8 cellular contexts compared by ENCODE assay signal in the genomic region with DNA sequence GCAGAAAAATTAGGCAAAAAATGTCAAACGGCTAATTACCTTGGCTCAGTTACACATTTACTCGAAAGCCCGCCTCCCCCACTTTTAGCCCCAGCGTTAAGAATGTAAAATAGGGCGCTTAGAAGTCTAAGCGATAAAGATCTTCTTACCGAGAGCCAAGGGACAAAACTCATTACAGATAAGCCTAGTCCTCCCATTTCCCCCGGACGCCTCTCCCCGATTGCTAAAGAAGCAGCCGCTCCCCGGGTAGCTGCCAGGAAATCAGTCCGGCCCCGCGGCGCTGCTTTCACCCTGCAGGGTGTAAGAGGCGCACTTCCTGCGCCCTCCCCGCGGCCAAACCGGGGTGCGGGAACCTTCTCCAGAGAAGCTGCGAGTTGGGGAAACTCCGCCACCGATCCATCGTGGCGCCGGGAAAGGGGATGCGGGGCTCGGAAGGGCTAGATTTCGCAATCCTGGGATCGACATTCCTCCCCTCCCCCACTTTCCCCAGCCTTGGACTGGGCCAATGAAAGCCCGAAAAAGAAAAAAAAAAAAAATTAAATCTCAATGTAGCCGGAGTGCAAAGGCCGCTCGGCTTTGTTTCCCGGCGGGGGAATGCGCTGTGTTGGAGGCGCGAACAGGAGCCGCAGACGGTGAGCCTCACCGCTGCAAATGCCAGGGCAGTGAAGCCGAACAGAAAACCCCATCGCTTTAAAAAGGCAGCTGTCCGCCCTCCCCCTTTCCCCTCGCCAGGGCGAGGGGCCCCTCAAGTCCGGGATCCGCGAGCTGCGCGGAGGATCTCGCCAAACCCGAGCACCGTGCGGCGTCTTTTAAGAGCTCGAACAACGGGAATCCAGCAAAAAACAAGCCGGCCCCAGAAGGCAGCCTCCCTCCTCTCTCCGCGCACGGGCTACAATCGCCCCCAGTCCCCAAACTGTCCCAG. TPM values are rescaled to one million over a fixed set of nuclear protein-coding genes. Genes with fewer than 3 reads are reported as not detected.
A peak's percentile ranks its signal among the peaks of the same experiment; 100 is the strongest.
DNase-seq lines count a peak whose midpoint lies in the region; ATAC-seq and TF ChIP-seq lines count a peak whose summit lies in the region.

No MANE protein-coding gene starts in this region.

- no peaks in the 10 kb centered on the region for H3K9me3 ChIP-seq in cardiac muscle cell (ENCODE audit: low read depth)

- TF ChIP-seq CTCF in cardiac muscle cell (IDR thresholded peaks at IDR 0.05; ENCODE audit: low read depth, low read length) (peak; percentile 17), osteocyte (IDR thresholded peaks at IDR 0.05) (no peak)

- peaks cover 65% of the 10 kb centered on the region for H3K27me3 Mint-ChIP-seq in activated naive CD8-positive, alpha-beta T cell treated with anti-CD3 and anti-CD28 coated beads, Interleukin-2, amount 50 U/mL, for 24 hours
- peaks cover 13% of the 10 kb centered on the region for H3K27me3 Mint-ChIP-seq in osteocyte (ENCODE audit: unreplicated experiment)

- peak; percentile 11 for ATAC-seq in HG02840 (IDR thresholded peaks at IDR 0.05; ENCODE audit: low FRiP score, unreplicated experiment)
- ATAC-seq in activated naive CD8-positive, alpha-beta T cell treated with anti-CD3 and anti-CD28 coated beads, Interleukin-2, amount 50 U/mL, for 24 hours, result no peak

- H3K4me3 ChIP-seq in cardiac muscle cell, result peak overlapping the region; percentile 90

- H3K9me3 Mint-ChIP-seq in activated naive CD8-positive, alpha-beta T cell treated with anti-CD3 and anti-CD28 coated beads, Interleukin-2, amount 50 U/mL, for 24 hours, result peaks cover 3% of the 10 kb centered on the region
- peaks cover 3% of the 10 kb centered on the region for H3K9me3 Mint-ChIP-seq in osteocyte (ENCODE audit: unreplicated experiment)

- H3K4me3 Mint-ChIP-seq in activated naive CD8-positive, alpha-beta T cell treated with anti-CD3 and anti-CD28 coated beads, Interleukin-2, amount 50 U/mL, for 24 hours, result peak overlapping the region; percentile 74
- H3K4me3 Mint-ChIP-seq in osteocyte (ENCODE audit: unreplicated experiment), result peak overlapping the region; percentile 97

- peaks cover 3% of the 10 kb centered on the region for H3K4me1 ChIP-seq in cardiac muscle cell (ENCODE audit: low read depth)

- no peaks in the 10 kb centered on the region for H3K27me3 ChIP-seq in cardiac muscle cell

- DNase-seq in stimulated activated CD4-positive, alpha-beta T cell treated with anti-CD3 and anti-CD28 coated beads, Interleukin-12 subunit alpha, Interleukin-12 subunit beta, amount 100 ng/mL, for 48 hours (ENCODE audit: low read depth in 2 of 3, low spot score in 1 of 3), result peak in 2 of 3 donors; percentile 4 to 10
- DNase-seq in stimulated activated CD4-positive, alpha-beta T cell treated with anti-CD3 and anti-CD28 coated beads, Interleukin-4, amount 100 ng/mL, for 24 hours, result no peak
- DNase-seq in NCI-H2227 treated with DMSO at 0.1 percent for 48 hours (lab: John Stamatoyannopoulos, UW), result peak; percentile 73
- DNase-seq in activated naive CD8-positive, alpha-beta T cell treated with anti-CD3 and anti-CD28 coated beads, Interleukin-2, amount 50 U/mL, for 24 hours, result peak; percentile 23
- peak; percentile 85 to 95 for DNase-seq in cardiac muscle cell (ENCODE audit: low read depth in 1 of 2, low spot score in 1 of 2)
- DNase-seq in osteocyte (ENCODE audit: extremely low spot score, unreplicated experiment), result peak; percentile 91
- no peak for DNase-seq in HT-29 (ENCODE audit: low spot score)

- H3K36me3 ChIP-seq in cardiac muscle cell, result no peaks in the 10 kb centered on the region

- H3K36me3 Mint-ChIP-seq in activated naive CD8-positive, alpha-beta T cell treated with anti-CD3 and anti-CD28 coated beads, Interleukin-2, amount 50 U/mL, for 24 hours (ENCODE audit: low read depth), result no peaks in the 10 kb centered on the region
- H3K36me3 Mint-ChIP-seq in osteocyte (ENCODE audit: unreplicated experiment), result peaks cover 2% of the 10 kb centered on the region

- H3K4me1 Mint-ChIP-seq in activated naive CD8-positive, alpha-beta T cell treated with anti-CD3 and anti-CD28 coated beads, Interleukin-2, amount 50 U/mL, for 24 hours, result peaks cover 9% of the 10 kb centered on the region
- H3K4me1 Mint-ChIP-seq in osteocyte (ENCODE audit: unreplicated experiment), result peaks cover 31% of the 10 kb centered on the region

- peak overlapping the region; percentile 96 for H3K27ac ChIP-seq in cardiac muscle cell

- no peak overlapping the region for H3K27ac Mint-ChIP-seq in activated naive CD8-positive, alpha-beta T cell treated with anti-CD3 and anti-CD28 coated beads, Interleukin-2, amount 50 U/mL, for 24 hours
- H3K27ac Mint-ChIP-seq in osteocyte (ENCODE audit: unreplicated experiment), result peak overlapping the region; percentile 95

RNA-seq across cellular contexts. Expression of a gene that starts 0.7 kb away (rescaled TPM):
- 35.1 and 45.7 TPM in 2 replicates for total RNA-seq in cardiac muscle cell
- polyA plus RNA-seq in cardiac muscle cell, result 15.2 and 19.0 TPM in 2 replicates
- total RNA-seq in osteocyte, result 48.1 and 51.5 TPM in 2 replicates
- not detected in 2 replicates for total RNA-seq in HT-29 (2014; rRNA removed; shearing (Covaris generic))

Comparison
In these comparisons a context has a peak if more than half of its experiments do, and no peak if none do; other contexts are left out.
1. DNase-seq: peak in stimulated activated CD4-positive, alpha-beta T cell treated with anti-CD3 and anti-CD28 coated beads, Interleukin-12 subunit alpha, Interleukin-12 subunit beta, amount 100 ng/mL, for 48 hours (2 of 3), NCI-H2227 treated with DMSO at 0.1 percent for 48 hours (single experiment), activated naive CD8-positive, alpha-beta T cell treated with anti-CD3 and anti-CD28 coated beads, Interleukin-2, amount 50 U/mL, for 24 hours (single experiment), cardiac muscle cell (2 of 2) and osteocyte (single experiment); none in stimulated activated CD4-positive, alpha-beta T cell treated with anti-CD3 and anti-CD28 coated beads, Interleukin-4, amount 100 ng/mL, for 24 hours (single experiment) and HT-29 (single experiment).
2. RNA of a gene that starts 0.7 kb away (total RNA-seq): 48.1 to 51.5 TPM in osteocyte and 35.1 to 45.7 TPM in cardiac muscle cell; not detected in HT-29; every median in the first group is over 10 times any median in the second.